ENCODE assay signal across 1 cellular context in the genomic region with DNA sequence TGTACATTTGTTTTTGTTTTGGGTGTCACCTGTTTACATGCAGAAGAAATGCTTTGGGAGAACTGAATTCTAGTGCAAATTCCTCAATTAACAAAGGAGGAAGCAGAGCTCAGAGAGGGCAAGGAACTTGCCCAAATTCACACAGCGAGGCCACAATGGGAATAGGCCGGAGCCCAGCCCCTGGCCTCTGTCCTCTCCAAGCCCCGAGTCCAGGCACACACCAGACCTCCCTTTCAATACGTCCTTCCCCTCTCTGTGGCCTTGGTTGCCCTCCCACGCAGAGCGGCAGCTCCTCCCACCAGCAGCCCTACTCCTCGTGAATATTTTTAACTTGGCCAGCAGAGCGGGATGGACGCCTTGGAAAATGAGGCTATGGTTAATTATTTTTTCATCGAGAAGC.
TF ChIP-seq lines count a peak whose summit lies in the region.

No MANE protein-coding gene starts in this region.

TF ChIP-seq in WTC11, 78 proteins besides CTCF, POLR2A, EP300 and RAD21:
- TF ChIP-seq ATF6 (CRISPR knock-in tag; IDR thresholded peaks at IDR 0.05): no peak
- TF ChIP-seq ELF4 (CRISPR knock-in tag; IDR thresholded peaks at IDR 0.05; ENCODE audit: low read depth): no peak
- no peak for TF ChIP-seq MXD4 (CRISPR knock-in tag; IDR thresholded peaks at IDR 0.05; ENCODE audit: borderline replicate concordance)
- no peak for TF ChIP-seq IRF2 (CRISPR knock-in tag; IDR thresholded peaks at IDR 0.05; ENCODE audit: borderline replicate concordance, low read depth)
- no peak for TF ChIP-seq FOXP4 (CRISPR knock-in tag; IDR thresholded peaks at IDR 0.05)
- TF ChIP-seq, protein P1, sequence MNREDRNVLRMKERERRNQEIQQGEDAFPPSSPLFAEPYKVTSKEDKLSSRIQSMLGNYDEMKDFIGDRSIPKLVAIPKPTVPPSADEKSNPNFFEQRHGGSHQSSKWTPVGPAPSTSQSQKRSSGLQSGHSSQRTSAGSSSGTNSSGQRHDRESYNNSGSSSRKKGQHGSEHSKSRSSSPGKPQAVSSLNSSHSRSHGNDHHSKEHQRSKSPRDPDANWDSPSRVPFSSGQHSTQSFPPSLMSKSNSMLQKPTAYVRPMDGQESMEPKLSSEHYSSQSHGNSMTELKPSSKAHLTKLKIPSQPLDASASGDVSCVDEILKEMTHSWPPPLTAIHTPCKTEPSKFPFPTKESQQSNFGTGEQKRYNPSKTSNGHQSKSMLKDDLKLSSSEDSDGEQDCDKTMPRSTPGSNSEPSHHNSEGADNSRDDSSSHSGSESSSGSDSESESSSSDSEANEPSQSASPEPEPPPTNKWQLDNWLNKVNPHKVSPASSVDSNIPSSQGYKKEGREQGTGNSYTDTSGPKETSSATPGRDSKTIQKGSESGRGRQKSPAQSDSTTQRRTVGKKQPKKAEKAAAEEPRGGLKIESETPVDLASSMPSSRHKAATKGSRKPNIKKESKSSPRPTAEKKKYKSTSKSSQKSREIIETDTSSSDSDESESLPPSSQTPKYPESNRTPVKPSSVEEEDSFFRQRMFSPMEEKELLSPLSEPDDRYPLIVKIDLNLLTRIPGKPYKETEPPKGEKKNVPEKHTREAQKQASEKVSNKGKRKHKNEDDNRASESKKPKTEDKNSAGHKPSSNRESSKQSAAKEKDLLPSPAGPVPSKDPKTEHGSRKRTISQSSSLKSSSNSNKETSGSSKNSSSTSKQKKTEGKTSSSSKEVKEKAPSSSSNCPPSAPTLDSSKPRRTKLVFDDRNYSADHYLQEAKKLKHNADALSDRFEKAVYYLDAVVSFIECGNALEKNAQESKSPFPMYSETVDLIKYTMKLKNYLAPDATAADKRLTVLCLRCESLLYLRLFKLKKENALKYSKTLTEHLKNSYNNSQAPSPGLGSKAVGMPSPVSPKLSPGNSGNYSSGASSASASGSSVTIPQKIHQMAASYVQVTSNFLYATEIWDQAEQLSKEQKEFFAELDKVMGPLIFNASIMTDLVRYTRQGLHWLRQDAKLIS (CRISPR knock-in tag; IDR thresholded peaks at IDR 0.05; ENCODE audit: borderline replicate concordance): no peak
- TF ChIP-seq ZBTB21 (CRISPR knock-in tag; IDR thresholded peaks at IDR 0.05; ENCODE audit: borderline replicate concordance): no peak
- no peak for TF ChIP-seq MAX (CRISPR knock-in tag; IDR thresholded peaks at IDR 0.05)
- TF ChIP-seq, protein P2, sequence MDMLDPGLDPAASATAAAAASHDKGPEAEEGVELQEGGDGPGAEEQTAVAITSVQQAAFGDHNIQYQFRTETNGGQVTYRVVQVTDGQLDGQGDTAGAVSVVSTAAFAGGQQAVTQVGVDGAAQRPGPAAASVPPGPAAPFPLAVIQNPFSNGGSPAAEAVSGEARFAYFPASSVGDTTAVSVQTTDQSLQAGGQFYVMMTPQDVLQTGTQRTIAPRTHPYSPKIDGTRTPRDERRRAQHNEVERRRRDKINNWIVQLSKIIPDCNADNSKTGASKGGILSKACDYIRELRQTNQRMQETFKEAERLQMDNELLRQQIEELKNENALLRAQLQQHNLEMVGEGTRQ (CRISPR knock-in tag; IDR thresholded peaks at IDR 0.05): no peak
- TF ChIP-seq ZNF121 (CRISPR knock-in tag; IDR thresholded peaks at IDR 0.05): no peak
- TF ChIP-seq, protein P3, sequence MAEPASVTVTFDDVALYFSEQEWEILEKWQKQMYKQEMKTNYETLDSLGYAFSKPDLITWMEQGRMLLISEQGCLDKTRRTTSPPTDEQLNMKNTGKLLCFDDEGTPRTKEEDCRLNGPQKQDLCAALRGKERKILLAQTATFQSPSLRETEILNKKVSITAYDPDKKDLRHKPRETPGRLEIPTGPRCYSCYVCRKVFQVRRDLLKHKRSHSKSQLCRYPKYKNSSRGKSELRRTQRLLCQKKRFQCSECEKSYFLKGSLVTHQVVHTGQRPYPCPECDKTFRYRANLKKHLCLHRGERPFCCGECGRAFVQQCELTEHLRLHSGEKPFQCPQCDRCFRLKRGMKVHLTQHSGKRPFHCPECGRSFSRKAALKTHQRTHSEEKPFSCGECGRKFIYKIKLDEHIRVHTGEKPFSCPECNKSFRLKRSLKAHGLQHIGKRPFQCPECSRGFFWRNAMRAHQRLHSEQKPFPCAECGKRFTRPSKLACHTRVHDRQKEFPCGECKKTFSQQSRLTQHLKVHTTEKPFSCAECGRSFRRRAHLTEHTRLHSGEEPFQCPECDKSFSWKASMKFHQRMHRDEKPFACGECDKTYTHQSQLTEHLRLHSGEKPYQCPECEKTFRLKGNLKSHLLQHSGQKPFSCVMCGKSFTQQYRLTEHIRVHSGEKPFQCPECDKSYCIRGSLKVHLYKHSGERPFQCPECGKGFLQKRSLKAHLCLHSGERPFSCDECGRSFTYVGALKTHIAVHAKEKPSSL (CRISPR knock-in tag; conservative IDR thresholded peaks at IDR 0.05): no peak
- TF ChIP-seq GABPB1 (CRISPR knock-in tag; IDR thresholded peaks at IDR 0.05): no peak
- TF ChIP-seq OVOL2 (CRISPR knock-in tag; IDR thresholded peaks at IDR 0.05; ENCODE audit: borderline replicate concordance): no peak
- no peak for TF ChIP-seq SP1 (CRISPR knock-in tag; conservative IDR thresholded peaks at IDR 0.05)
- TF ChIP-seq, protein P4, sequence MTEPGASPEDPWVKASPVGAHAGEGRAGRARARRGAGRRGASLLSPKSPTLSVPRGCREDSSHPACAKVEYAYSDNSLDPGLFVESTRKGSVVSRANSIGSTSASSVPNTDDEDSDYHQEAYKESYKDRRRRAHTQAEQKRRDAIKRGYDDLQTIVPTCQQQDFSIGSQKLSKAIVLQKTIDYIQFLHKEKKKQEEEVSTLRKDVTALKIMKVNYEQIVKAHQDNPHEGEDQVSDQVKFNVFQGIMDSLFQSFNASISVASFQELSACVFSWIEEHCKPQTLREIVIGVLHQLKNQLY (CRISPR knock-in tag; IDR thresholded peaks at IDR 0.05): no peak
- TF ChIP-seq NR3C1 (CRISPR knock-in tag; conservative IDR thresholded peaks at IDR 0.05; ENCODE audit: low read depth): no peak
- no peak for TF ChIP-seq ESRRA (CRISPR knock-in tag; IDR thresholded peaks at IDR 0.05; ENCODE audit: borderline replicate concordance)
- no peak for TF ChIP-seq FOXK1 (CRISPR knock-in tag; IDR thresholded peaks at IDR 0.05)
